In genomic region chr3:120451670-120452220, GRCh38 we compare ENCODE assay signal across 8 cellular contexts. TPM values are rescaled to one million over a fixed set of nuclear protein-coding genes. Genes with fewer than 3 reads are reported as not detected.
A peak's percentile ranks its signal among the peaks of the same experiment; 100 is the strongest.
DNase-seq lines count a peak whose midpoint lies in the region; ATAC-seq, FAIRE-seq and TF ChIP-seq lines count a peak whose summit lies in the region.

No MANE protein-coding gene starts in this region.

- peak overlapping the region in 1 of 3 experiments; percentile 75 for H3K4me3 ChIP-seq in keratinocyte (ENCODE audit: control insufficient read depth in 2 of 3, extremely low read depth in 1 of 3, insufficient read depth in 2 of 3, low read depth in 1 of 3, low read length in 3 of 3)
- peak overlapping the region; percentile 63 to 77 (median 68) for H3K4me3 ChIP-seq in stomach

- H3K4me1 ChIP-seq in keratinocyte (ENCODE audit: control insufficient read depth, extremely low read depth, insufficient read depth, low read length) (peaks cover 13% of the 10 kb centered on the region), stomach (peaks cover 4 to 46% (median 38%) of the 10 kb centered on the region in 4 donors)

- no peak for ATAC-seq in GM19328 (IDR thresholded peaks at IDR 0.05; ENCODE audit: unreplicated experiment)

- intact Hi-C loops in stomach (cut with DNase I; ENCODE audit: low total_unique reads): no loop called here

- H3K4me1 Mint-ChIP-seq in T-helper 1 cell treated with Interleukin-12 subunit alpha and Interleukin-12 subunit beta and Interleukin-4 antibody, amounts not matched to agents 30 μg/mL and 1 μg/mL, for 36 hours (ENCODE audit: low read depth): peaks cover 8% of the 10 kb centered on the region

- peak overlapping the region; percentile 74 for H2AFZ ChIP-seq in keratinocyte (ENCODE audit: control insufficient read depth, low read length)

- 77 to 87% (median 83%) methylated on average over 8 to 9 of the region's 9 CpGs for WGBS in stomach, 5 donors

- H3K27ac Mint-ChIP-seq in T-helper 1 cell treated with Interleukin-12 subunit alpha and Interleukin-12 subunit beta and Interleukin-4 antibody, amounts not matched to agents 30 μg/mL and 1 μg/mL, for 36 hours: no peak overlapping the region

- no peaks in the 10 kb centered on the region for H3K9me1 ChIP-seq in keratinocyte (ENCODE audit: control insufficient read depth, extremely low read depth, insufficient read depth, low read length)

- no peaks in the 10 kb centered on the region for H3K36me3 Mint-ChIP-seq in T-helper 1 cell treated with Interleukin-12 subunit alpha and Interleukin-12 subunit beta and Interleukin-4 antibody, amounts not matched to agents 30 μg/mL and 1 μg/mL, for 36 hours (ENCODE audit: low read depth)

- no peaks in the 10 kb centered on the region for H4K20me1 ChIP-seq in keratinocyte (ENCODE audit: control insufficient read depth, extremely low read depth, insufficient read depth, low read length)

- peaks cover 61% of the 10 kb centered on the region for H3K27me3 Mint-ChIP-seq in T-helper 1 cell treated with Interleukin-12 subunit alpha and Interleukin-12 subunit beta and Interleukin-4 antibody, amounts not matched to agents 30 μg/mL and 1 μg/mL, for 36 hours (ENCODE audit: low read depth)

- H3K9me3 ChIP-seq in keratinocyte (ENCODE audit: control insufficient read depth, low read depth, low read length): no peaks in the 10 kb centered on the region
- no peaks in the 10 kb centered on the region for H3K9me3 ChIP-seq in stomach

- peak overlapping the region; percentile 71 for H3K4me3 Mint-ChIP-seq in T-helper 1 cell treated with Interleukin-12 subunit alpha and Interleukin-12 subunit beta and Interleukin-4 antibody, amounts not matched to agents 30 μg/mL and 1 μg/mL, for 36 hours

- no peak for TF ChIP-seq CTCF in keratinocyte (optimal IDR thresholded peaks at IDR 0.05 in 1 of 3, IDR thresholded peaks at IDR 0.05 in 1 of 3, conservative IDR thresholded peaks at IDR 0.05 in 1 of 3; ENCODE audit: extremely low read depth in 1 of 3, insufficient read depth in 2 of 3, low read length in 3 of 3)
- no peak for TF ChIP-seq CTCF in stomach (IDR thresholded peaks at IDR 0.05)

- H3K79me2 ChIP-seq in keratinocyte (ENCODE audit: control insufficient read depth, insufficient read depth, low read length): peaks cover 18% of the 10 kb centered on the region

- FAIRE-seq in keratinocyte (lab: Jason Lieb, UNC): no peak

- H3K4me2 ChIP-seq in keratinocyte (ENCODE audit: control insufficient read depth, extremely low read depth, insufficient read depth, low read depth, low read length): peak overlapping the region; percentile 88

- H3K9ac ChIP-seq in keratinocyte (ENCODE audit: control insufficient read depth, extremely low read depth, insufficient read depth, low read length): no peak overlapping the region

- H3K9me3 Mint-ChIP-seq in T-helper 1 cell treated with Interleukin-12 subunit alpha and Interleukin-12 subunit beta and Interleukin-4 antibody, amounts not matched to agents 30 μg/mL and 1 μg/mL, for 36 hours: no peaks in the 10 kb centered on the region

- H3K27me3 ChIP-seq in keratinocyte (ENCODE audit: control insufficient read depth, extremely low read depth, insufficient read depth, low read length) (no peaks in the 10 kb centered on the region), stomach (peaks cover 0 to 28% (median 15%) of the 10 kb centered on the region in 3 donors)

- dilution Hi-C loops in keratinocyte (cut with MboI; ENCODE audit: extremely low pct_ligation_motif_present, low sequenced_read_pairs): no loop called here

- no peak for TF ChIP-seq POLR2A in stomach (IDR thresholded peaks at IDR 0.05)

- H3K36me3 ChIP-seq in keratinocyte (ENCODE audit: control insufficient read depth in 2 of 2, extremely low read depth in 1 of 2, insufficient read depth in 2 of 2, low read length in 2 of 2): no peaks in the 10 kb centered on the region
- H3K36me3 ChIP-seq in stomach: no peaks in the 10 kb centered on the region

- DNase-seq in T-helper 1 cell (no peak), keratinocyte (ENCODE audit: low read depth, low spot score) (no peak), stomach (no peak), NOMO-1 (lab: John Stamatoyannopoulos, UW; ENCODE audit: unreplicated experiment in 2 of 2) (no peak), NCI-H2171 treated with DMSO at 0.1 percent for 48 hours (lab: John Stamatoyannopoulos, UW) (no peak)

- no peak for TF ChIP-seq EP300 in stomach (IDR thresholded peaks at IDR 0.05)

- H3K27ac ChIP-seq in angular gyrus (ENCODE audit: low read depth, low read length) (peak overlapping the region; percentile 29), keratinocyte (ENCODE audit: control insufficient read depth, insufficient read depth, low read length) (no peak overlapping the region), stomach (peak overlapping the region in 4 of 5 donors; percentile 89 to 95 (median 92))

RNA-seq across cellular contexts. Expression of gene FSTL1, which starts 1.0 kb away (rescaled TPM):
- 59.0 to 93.9 TPM (median 67.1 TPM) in 3 replicates for polyA plus RNA-seq in keratinocyte
- polyA plus RNA-seq in keratinocyte (2011; ENCODE audit: low read depth): 5.4 TPM
- polyA plus RNA-seq in keratinocyte (2011; cell fraction: cytosol; rRNA removed): 29.1 and 39.5 TPM in 2 replicates
- polyA plus RNA-seq in keratinocyte (2011; cell fraction: nucleus; rRNA removed): 75.1 and 87.2 TPM in 2 replicates
- 12.2 and 72.7 TPM in 2 replicates for polyA plus RNA-seq in keratinocyte (2012; ENCODE audit: low replicate concordance)
- polyA minus RNA-seq in keratinocyte: 82.5 to 110 TPM (median 97.8 TPM) in 3 replicates
- polyA minus RNA-seq in keratinocyte (2011; cell fraction: cytosol; rRNA and poly(A)+ RNA removed): 56.2 TPM
- polyA minus RNA-seq in keratinocyte (2011; cell fraction: nucleus; rRNA and poly(A)+ RNA removed): 50.8 and 105 TPM in 2 replicates
- 100 to 1,000 TPM in 4 of 5 donors, 10 to 100 TPM in 1; 89.2 to 946 (median 117) TPM for total RNA-seq in stomach
- 10 to 100 TPM; 14.2 to 20.4 (median 15.8) TPM for polyA plus RNA-seq in stomach
